In genomic region chr20:38751360-38751976, GRCh38 we compare ENCODE assay signal across 8 cellular contexts. TPM values are rescaled to one million over a fixed set of nuclear protein-coding genes. Genes with fewer than 3 reads are reported as not detected.
A peak's percentile ranks its signal among the peaks of the same experiment; 100 is the strongest.
DNase-seq lines count a peak whose midpoint lies in the region; ATAC-seq and TF ChIP-seq lines count a peak whose summit lies in the region.

No MANE protein-coding gene starts in this region.

- in situ Hi-C loops in mammary epithelial cell (cut with MboI; ENCODE audit: low sequenced_read_pairs in 2 of 2), result no loop called here

- peaks cover 27% of the 10 kb centered on the region for H3K79me2 ChIP-seq in mammary epithelial cell (ENCODE audit: insufficient read depth, low read length)

- H4K20me1 ChIP-seq in mammary epithelial cell (ENCODE audit: insufficient read depth, low read length), result no peaks in the 10 kb centered on the region

- no peak overlapping the region for H3K9ac ChIP-seq in mammary epithelial cell (ENCODE audit: insufficient read depth, low read length)

- no TSS peak for BruUV-seq in mammary epithelial cell (replicated peaks; lab: Mats Ljungman, UMichigan)

- ATAC-seq in HG03039 (IDR thresholded peaks at IDR 0.05; ENCODE audit: unreplicated experiment), result no peak
- no peak for ATAC-seq in GM18858 (IDR thresholded peaks at IDR 0.05; ENCODE audit: unreplicated experiment)

- H3K27me3 ChIP-seq in mammary epithelial cell (ENCODE audit: insufficient read depth, low read length), result no peaks in the 10 kb centered on the region

- TF ChIP-seq CTCF in mammary epithelial cell (conservative IDR thresholded peaks at IDR 0.05 in 1 of 2, IDR thresholded peaks at IDR 0.05 in 1 of 2; ENCODE audit: extremely low read depth in 1 of 2, insufficient read depth in 1 of 2, low read depth in 1 of 2, low read length in 2 of 2), result peak; percentile 72 to 83

- no peaks in the 10 kb centered on the region for H3K9me3 ChIP-seq in mammary epithelial cell (replicated peaks; ENCODE audit: insufficient read depth, low read length)

- H3K4me1 ChIP-seq in mammary epithelial cell (ENCODE audit: insufficient read depth, low read length), result peaks cover 5% of the 10 kb centered on the region

- DNase-seq in Ammon's horn (ENCODE audit: low spot score) (peak; percentile 67), GDM1 (lab: John Stamatoyannopoulos, UW) (peak; percentile 4), NCI-H2227 treated with DMSO at 0.1 percent for 48 hours (lab: John Stamatoyannopoulos, UW) (peak; percentile 40), mammary epithelial cell (no peak), myocyte (ENCODE audit: low read depth) (peak; percentile 47), GOT3 (lab: John Stamatoyannopoulos, UW) (no peak)

- peaks cover 4% of the 10 kb centered on the region for H3K36me3 ChIP-seq in mammary epithelial cell (ENCODE audit: insufficient read depth, low read length)

- intact Hi-C loops in mammary epithelial cell (cut with micrococcal nuclease), result loop anchor here (1.0 to 10.0 kb wide), 3 partner anchors 39 to 293 kb away; no protein-coding TSS in a partner anchor

- H2AFZ ChIP-seq in mammary epithelial cell (ENCODE audit: low read depth, low read length), result no peak overlapping the region

- 46% methylated on average over 5 of the region's 5 CpGs for WGBS in mammary epithelial cell (ENCODE audit: low coverage, missing lambda C conversion rate)

- CTCF ChIA-PET in mammary epithelial cell (lab: Charles Lee; ENCODE audit: low non-redundant PET), result no interaction called here

- H3K4me2 ChIP-seq in mammary epithelial cell (ENCODE audit: insufficient read depth, low read depth, low read length), result no peak overlapping the region

- no peak overlapping the region for H3K4me3 ChIP-seq in mammary epithelial cell (replicated peaks in 1 of 3; ENCODE audit: insufficient read depth in 1 of 3, low read depth in 2 of 3, low read length in 3 of 3)

- no peak overlapping the region for H3K27ac ChIP-seq in mammary epithelial cell (ENCODE audit: insufficient read depth, low read depth, low read length)

- dilution Hi-C loops in mammary epithelial cell (cut with HindIII; ENCODE audit: low sequenced_read_pairs), result loop anchor here (5.0 kb wide), 1 partner anchor 66 kb away; no protein-coding TSS in a partner anchor

RNA-seq across cellular contexts. Expression of gene ACTR5, which starts 3.2 kb away (rescaled TPM):
- total RNA-seq in mammary epithelial cell (1 to 10 TPM; 6.5 to 6.8 TPM), myocyte (6.1 and 6.7 TPM in 2 replicates)
- 7.9 TPM for polyA plus RNA-seq in mammary epithelial cell
- polyA minus RNA-seq in mammary epithelial cell, result 3.0 TPM
- 4.1 TPM for polyA plus RNA-seq in myocyte (2012)

RNA-seq across cellular contexts. Expression of gene SLC32A1, which starts 27.2 kb away (rescaled TPM):
- not detected for total RNA-seq in mammary epithelial cell
- not detected for polyA plus RNA-seq in mammary epithelial cell
- polyA minus RNA-seq in mammary epithelial cell, result not detected
- total RNA-seq in myocyte, result not detected in 2 replicates
- not detected for polyA plus RNA-seq in myocyte (2012)

RNA-seq across cellular contexts. Expression of gene PPP1R16B, which starts 54.0 kb away (rescaled TPM):
- total RNA-seq in mammary epithelial cell (under 1 TPM in 1 of 2 donors, not detected in 1; under 0.01 TPM), myocyte (0.03 TPM in 1 of 2 replicates, not detected in the other)
- polyA plus RNA-seq in mammary epithelial cell, result not detected
- polyA minus RNA-seq in mammary epithelial cell, result not detected
- polyA plus RNA-seq in myocyte (2012), result not detected

Comparison
In these comparisons a context has a peak if more than half of its experiments do, and no peak if none do; other contexts are left out.
1. DNase-seq: peak in Ammon's horn (single experiment), GDM1 (single experiment), NCI-H2227 treated with DMSO at 0.1 percent for 48 hours (single experiment) and myocyte (single experiment); none in mammary epithelial cell (single experiment) and GOT3 (single experiment).